ENCODE assay signal across 7 cellular contexts in the genomic region with DNA sequence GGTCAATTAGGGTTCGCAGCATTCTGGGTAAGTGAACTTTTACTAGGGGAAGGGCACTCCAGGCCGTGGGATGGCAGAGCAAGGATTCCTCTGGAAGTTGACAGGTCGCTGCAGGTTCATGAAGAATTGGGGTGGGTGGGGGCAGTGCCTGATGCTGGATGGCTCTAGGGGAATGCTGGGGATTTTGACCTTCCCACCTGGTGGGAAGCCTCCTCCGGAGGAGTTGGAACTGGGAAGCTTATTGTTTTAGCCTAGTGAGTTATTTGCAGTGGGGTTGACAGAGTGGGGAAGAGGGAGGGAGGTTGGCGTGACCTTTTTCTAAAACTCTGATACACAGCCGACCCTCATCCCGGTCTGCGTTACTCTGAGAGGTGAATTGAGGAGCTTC. TPM values are rescaled to one million over a fixed set of nuclear protein-coding genes. Genes with fewer than 3 reads are reported as not detected.
DNase-seq lines count a peak whose midpoint lies in the region; ATAC-seq and TF ChIP-seq lines count a peak whose summit lies in the region.

No MANE protein-coding gene starts in this region.

- H3K27me3 Mint-ChIP-seq in stimulated activated naive B cell treated with anti-CD40 and anti-IgM and Interleukin-4, amounts not matched to agents 10 μg/mL and 1 μg/mL and 100 μg/mL, for 72 hours: peaks cover 42 to 64% of the 10 kb centered on the region in 2 donors

- intact Hi-C loops in ascending aorta (cut with DNase I): no loop called here
- intact Hi-C loops in left lung (cut with DNase I): no loop called here

- H3K4me3 Mint-ChIP-seq in stimulated activated naive B cell treated with anti-CD40 and anti-IgM and Interleukin-4, amounts not matched to agents 10 μg/mL and 1 μg/mL and 100 μg/mL, for 72 hours: peak overlapping the region; percentile 76 to 85

- H3K27ac ChIP-seq in HUES48 (ENCODE audit: low read depth, low read length) (no peak overlapping the region), ascending aorta (no peak overlapping the region), left lung (no peak overlapping the region)

- no peaks in the 10 kb centered on the region for H3K9me3 Mint-ChIP-seq in stimulated activated naive B cell treated with anti-CD40 and anti-IgM and Interleukin-4, amounts not matched to agents 10 μg/mL and 1 μg/mL and 100 μg/mL, for 72 hours

- no peak for DNase-seq in ascending aorta (ENCODE audit: low spot score in 2 of 2)
- no peak for DNase-seq in left lung
- DNase-seq in stimulated activated naive B cell treated with anti-CD40 and anti-IgM and Interleukin-4, amounts not matched to agents 10 μg/mL and 1 μg/mL and 100 μg/mL, for 72 hours: no peak
- DNase-seq in medulla oblongata (ENCODE audit: extremely low spot score): no peak
- DNase-seq in stimulated activated CD4-positive, alpha-beta T cell treated with anti-CD3 and anti-CD28 coated beads, Interleukin-12 subunit alpha, Interleukin-12 subunit beta, amount 100 ng/mL, for 4 hours: no peak

- ATAC-seq in left lung (no peak), HG03469 (IDR thresholded peaks at IDR 0.05; ENCODE audit: unreplicated experiment) (no peak)
- ATAC-seq in stimulated activated naive B cell treated with anti-CD40 and anti-IgM and Interleukin-4, amounts not matched to agents 10 μg/mL and 1 μg/mL and 100 μg/mL, for 72 hours (replicated peaks): no peak

- H3K9me3 ChIP-seq in HUES48 (ENCODE audit: control insufficient read depth, insufficient read depth, low read length) (no peaks in the 10 kb centered on the region), ascending aorta (no peaks in the 10 kb centered on the region), left lung (no peaks in the 10 kb centered on the region)

- H3K36me3 Mint-ChIP-seq in stimulated activated naive B cell treated with anti-CD40 and anti-IgM and Interleukin-4, amounts not matched to agents 10 μg/mL and 1 μg/mL and 100 μg/mL, for 72 hours: peaks cover 0 to 4% of the 10 kb centered on the region in 2 donors

- no peak for TF ChIP-seq CTCF in ascending aorta (IDR thresholded peaks at IDR 0.05)
- no peak for TF ChIP-seq CTCF in left lung (IDR thresholded peaks at IDR 0.05)

- H3K36me3 ChIP-seq in HUES48 (ENCODE audit: control insufficient read depth, insufficient read depth, low read length): no peaks in the 10 kb centered on the region
- no peaks in the 10 kb centered on the region for H3K36me3 ChIP-seq in ascending aorta
- H3K36me3 ChIP-seq in left lung: no peaks in the 10 kb centered on the region

- H3K27me3 ChIP-seq in HUES48 (ENCODE audit: control insufficient read depth, insufficient read depth, low read length): no peaks in the 10 kb centered on the region; the same call in 1 of the 2 replicates
- H3K27me3 ChIP-seq in ascending aorta: no peaks in the 10 kb centered on the region
- H3K27me3 ChIP-seq in left lung: peaks cover 0 to 37% of the 10 kb centered on the region in 2 donors

- H3K4me3 ChIP-seq in HUES48 (ENCODE audit: low read depth, low read length) (peak overlapping the region; percentile 69), ascending aorta (peak overlapping the region; percentile 65 to 84), left lung (peak overlapping the region; percentile 50 to 55)

- H3K27ac Mint-ChIP-seq in stimulated activated naive B cell treated with anti-CD40 and anti-IgM and Interleukin-4, amounts not matched to agents 10 μg/mL and 1 μg/mL and 100 μg/mL, for 72 hours: no peak overlapping the region

- H3K9ac ChIP-seq in HUES48 (ENCODE audit: low read depth, low read length): no peak overlapping the region

- H3K4me1 Mint-ChIP-seq in stimulated activated naive B cell treated with anti-CD40 and anti-IgM and Interleukin-4, amounts not matched to agents 10 μg/mL and 1 μg/mL and 100 μg/mL, for 72 hours: peaks cover 7% of the 10 kb centered on the region in 2 donors

- H3K4me1 ChIP-seq in HUES48 (ENCODE audit: control insufficient read depth, insufficient read depth, low read length) (peaks cover 24% of the 10 kb centered on the region), ascending aorta (no peaks in the 10 kb centered on the region), left lung (peaks cover 0 to 21% of the 10 kb centered on the region in 2 donors)

RNA-seq across cellular contexts. Expression of a gene that starts 0.6 kb away (rescaled TPM):
- total RNA-seq in ascending aorta (0.21 TPM), left lung (1 to 10 TPM in 1 of 2 donors, under 1 TPM in 1; 0.58 to 1.2 TPM)

RNA-seq across cellular contexts. Expression of a gene that starts 31.1 kb away (rescaled TPM):
- total RNA-seq in ascending aorta (63.6 TPM), left lung (10 to 100 TPM; 29.6 to 32.3 TPM)

RNA-seq across cellular contexts. Expression of a gene that starts 33.8 kb away (rescaled TPM):
- total RNA-seq in ascending aorta: 79.7 TPM
- total RNA-seq in left lung: 10 to 100 TPM; 62.1 to 82.0 TPM

RNA-seq across cellular contexts. Expression of a gene that starts 47.3 kb away (rescaled TPM):
- total RNA-seq in ascending aorta: not detected
- total RNA-seq in left lung: under 1 TPM; 0.31 to 0.50 TPM
